8 cellular contexts compared by ENCODE assay signal in the genomic region with DNA sequence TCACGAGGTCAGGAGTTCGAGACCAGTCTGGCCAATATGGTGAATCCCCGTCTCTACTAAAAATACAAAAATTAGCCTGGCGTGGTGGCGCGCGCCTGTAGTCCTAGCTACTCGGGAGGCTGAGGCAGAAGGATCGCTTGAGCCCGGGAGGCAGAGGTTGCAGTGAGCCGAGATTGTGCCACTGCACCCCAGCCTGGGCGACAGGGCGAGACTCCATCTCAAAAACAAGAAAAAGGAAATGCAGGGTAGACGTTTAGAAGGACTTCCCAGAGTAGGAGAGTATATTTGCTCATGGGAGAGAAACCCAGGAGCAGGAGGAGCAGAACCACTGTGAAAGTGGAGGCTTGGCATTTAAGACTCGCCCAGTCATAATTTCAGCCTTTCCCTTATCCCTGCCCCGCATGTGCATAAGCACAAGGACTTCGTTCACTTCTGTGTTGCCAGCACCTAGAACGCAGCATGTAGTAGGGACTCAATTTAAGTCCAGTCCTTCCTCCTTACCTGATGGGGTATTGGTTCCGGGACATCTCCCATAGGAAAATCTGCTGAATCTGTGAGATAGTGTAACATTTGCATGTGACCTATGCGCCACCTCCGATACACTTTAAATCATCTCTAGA. TPM values are rescaled to one million over a fixed set of nuclear protein-coding genes. Genes with fewer than 3 reads are reported as not detected.
DNase-seq lines count a peak whose midpoint lies in the region; ATAC-seq and TF ChIP-seq lines count a peak whose summit lies in the region.

No MANE protein-coding gene starts in this region.

- no peaks in the 10 kb centered on the region for H3K79me2 ChIP-seq in GM23248 (ENCODE audit: insufficient read depth)
- H3K79me2 ChIP-seq in fibroblast of lung (ENCODE audit: control insufficient read depth, insufficient read depth, low read length), result no peaks in the 10 kb centered on the region

- peaks cover 2% of the 10 kb centered on the region for H3K36me3 Mint-ChIP-seq in T-helper 17 cell (ENCODE audit: low read depth)

- TF ChIP-seq CTCF in fibroblast of lung (conservative IDR thresholded peaks at IDR 0.05 in 1 of 2, IDR thresholded peaks at IDR 0.05 in 1 of 2; ENCODE audit: low read depth in 1 of 2, low read length in 2 of 2), result no peak

- no peaks in the 10 kb centered on the region for H3K9me2 ChIP-seq in GM23248 (ENCODE audit: insufficient read depth)

- H3F3A ChIP-seq in GM23248 (ENCODE audit: insufficient read depth), result peaks cover 41% of the 10 kb centered on the region

- ATAC-seq in T-helper 17 cell, result no peak
- ATAC-seq in HG03280 (IDR thresholded peaks at IDR 0.05; ENCODE audit: unreplicated experiment), result no peak
- no peak for ATAC-seq in HG03378 (IDR thresholded peaks at IDR 0.05; ENCODE audit: unreplicated experiment)

- DNase-seq in GM23248 (no peak), T-helper 17 cell (no peak), fibroblast of lung (ENCODE audit: low read depth in 2 of 2) (no peak), SKM-1 (lab: John Stamatoyannopoulos, UW; ENCODE audit: unreplicated experiment) (no peak), medulla oblongata (ENCODE audit: extremely low spot score) (no peak)

- H3K27ac Mint-ChIP-seq in T-helper 17 cell, result peak overlapping the region; percentile 99

- H3K4me1 Mint-ChIP-seq in T-helper 17 cell, result peaks cover 37% of the 10 kb centered on the region

- H3K27me3 ChIP-seq in GM23248 (replicated peaks; ENCODE audit: insufficient read depth) (no peaks in the 10 kb centered on the region), fibroblast of lung (ENCODE audit: control insufficient read depth, insufficient read depth, low read length) (no peaks in the 10 kb centered on the region), skeletal muscle satellite cell (ENCODE audit: control insufficient read depth, insufficient read depth, low read length) (no peaks in the 10 kb centered on the region)

- peak overlapping the region; percentile 44 for H3K4me2 ChIP-seq in GM23248 (ENCODE audit: unreplicated experiment)
- no peak overlapping the region for H3K4me2 ChIP-seq in fibroblast of lung (ENCODE audit: extremely low read depth, insufficient read depth, low read length)
- peak overlapping the region; percentile 85 for H3K4me2 ChIP-seq in skeletal muscle satellite cell (ENCODE audit: low read length)

- H3K27ac ChIP-seq in GM23248, result peak overlapping the region; percentile 100
- H3K27ac ChIP-seq in fibroblast of lung (ENCODE audit: insufficient read depth, low read length), result peak overlapping the region; percentile 100

- WGBS in GM23248 (ENCODE audit: low coverage in 1 of 2, low lambda C conversion rate in 2 of 2, missing lambda C conversion rate in 2 of 2), 2 experiments, result 81 to 82% methylated on average over 21 of the region's 21 CpGs

- H2AFZ ChIP-seq in GM23248 (peak overlapping the region; percentile 38), fibroblast of lung (ENCODE audit: low read length) (no peak overlapping the region)

- no peaks in the 10 kb centered on the region for H4K20me1 ChIP-seq in GM23248 (ENCODE audit: insufficient read depth)
- no peaks in the 10 kb centered on the region for H4K20me1 ChIP-seq in fibroblast of lung (ENCODE audit: control insufficient read depth, extremely low read depth, insufficient read depth, low read length)

- H3K4me3 Mint-ChIP-seq in T-helper 17 cell, result peak overlapping the region; percentile 80

- H3K9me3 ChIP-seq in GM23248 (ENCODE audit: low read depth) (no peaks in the 10 kb centered on the region), T-helper 17 cell (ENCODE audit: control insufficient read depth, low read length, poor library complexity, severe bottlenecking) (no peaks in the 10 kb centered on the region), fibroblast of lung (ENCODE audit: control insufficient read depth, insufficient read depth, low read depth, low read length) (no peaks in the 10 kb centered on the region), skeletal muscle satellite cell (replicated peaks; ENCODE audit: low read length) (no peaks in the 10 kb centered on the region)

- H3K36me3 ChIP-seq in GM23248 (ENCODE audit: low read depth) (no peaks in the 10 kb centered on the region), fibroblast of lung (ENCODE audit: control insufficient read depth, insufficient read depth, low read length) (no peaks in the 10 kb centered on the region), skeletal muscle satellite cell (ENCODE audit: insufficient read depth, low read length) (no peaks in the 10 kb centered on the region)

- peak overlapping the region; percentile 100 for H3K9ac ChIP-seq in GM23248
- H3K9ac ChIP-seq in fibroblast of lung (ENCODE audit: insufficient read depth, low read length), result no peak overlapping the region
- peak overlapping the region; percentile 97 for H3K9ac ChIP-seq in skeletal muscle satellite cell (ENCODE audit: low read depth, low read length)

- no peaks in the 10 kb centered on the region for H3K27me3 Mint-ChIP-seq in T-helper 17 cell

- H3K4me3 ChIP-seq in GM23248 (no peak overlapping the region; the same call in 1 of the 2 replicates), fibroblast of lung (replicated peaks in 1 of 4; ENCODE audit: control extremely low read depth in 1 of 4, insufficient read depth in 1 of 4, low read depth in 3 of 4, low read length in 4 of 4) (no peak overlapping the region), skeletal muscle satellite cell (ENCODE audit: low read length) (peak overlapping the region; percentile 48)

- in situ Hi-C loops in GM23248 (cut with MboI), result no loop called here

- H3K4me1 ChIP-seq in GM23248 (ENCODE audit: insufficient read depth) (peaks cover 59% of the 10 kb centered on the region), fibroblast of lung (ENCODE audit: control insufficient read depth, extremely low read depth, insufficient read depth, low read length) (peaks cover 47% of the 10 kb centered on the region), skeletal muscle satellite cell (ENCODE audit: control insufficient read depth, insufficient read depth, low read length) (peaks cover 69% of the 10 kb centered on the region)

RNA-seq across cellular contexts. Expression of gene MEF2D, which starts 5.2 kb away (rescaled TPM):
- 22.3 and 23.6 TPM in 2 replicates for total RNA-seq in GM23248 (2014; rRNA removed; shearing (Covaris generic))
- polyA plus RNA-seq in GM23248 (2016; fragmentation: Nextera tagmentation; extraction: Ambion mirVana) (32.1 and 34.1 TPM in 2 replicates), fibroblast of lung (12.7 and 13.1 TPM in 2 replicates)
- total RNA-seq in T-helper 17 cell (100 to 1,000 TPM; 142 to 157 TPM), fibroblast of lung (4.6 and 9.9 TPM in 2 replicates)
- 23.3 and 27.8 TPM in 2 replicates for polyA plus RNA-seq in fibroblast of lung (2012)
- polyA minus RNA-seq in fibroblast of lung (ENCODE audit: low replicate concordance), result 30.5 and 45.4 TPM in 2 replicates
- 7.9 and 12.0 TPM in 2 replicates for total RNA-seq in skeletal muscle satellite cell (2012; rRNA removed)
